1 cellular context compared by ENCODE assay signal in genomic region chr5:3787604-3788003, GRCh38.
TF ChIP-seq lines count a peak whose summit lies in the region.

No MANE protein-coding gene starts in this region.

TF ChIP-seq in H1, 55 proteins besides CTCF, POLR2A, EP300 and RAD21:
- TF ChIP-seq CHD1 (IDR thresholded peaks at IDR 0.05; ENCODE audit: low read depth, low read length): no peak
